ENCODE assay signal across 15 cellular contexts in genomic region chr2:164779383-164780057, GRCh38.
DNase-seq lines count a peak whose midpoint lies in the region; ATAC-seq, FAIRE-seq and TF ChIP-seq lines count a peak whose summit lies in the region.
"Had no signal": no experiment of that assay in that cellular context is flagged by ENCODE, and none has a peak within 500 bp of the region (broad histone marks: within the 10 kb centered on the region; RNA-seq: fewer than 3 reads in every experiment).

No MANE protein-coding gene starts in this region.

- no peaks in the 10 kb centered on the region for H3K79me2 ChIP-seq in GM23338 (replicated peaks; ENCODE audit: insufficient read depth)
- H3K79me2 ChIP-seq in HCT116 (ENCODE audit: insufficient read depth, low read length), result no peaks in the 10 kb centered on the region
- H3K79me2 ChIP-seq in trophoblast cell (ENCODE audit: control insufficient read depth, insufficient read depth, low read length, poor library complexity), result no peaks in the 10 kb centered on the region

- intact Hi-C loops in HCT116 (cut with micrococcal nuclease), result no loop called here

- no peak overlapping the region for H2BK120ac ChIP-seq in trophoblast cell (ENCODE audit: insufficient read depth, low read length, poor library complexity)

- H3K27ac Mint-ChIP-seq in GM23338, result 0 out of 2 replicates have a peak overlapping the region, but pooled peaks have one; percentile 9
- H3K27ac Mint-ChIP-seq: CD8-positive, alpha-beta memory T cell had no signal

- H3K4me2 ChIP-seq in GM23338 (no peak overlapping the region), HCT116 (ENCODE audit: low read length) (0 out of 2 replicates have a peak overlapping the region, but pooled peaks have one; percentile 0), trophoblast cell (ENCODE audit: low read length) (no peak overlapping the region)

- peaks cover 4% of the 10 kb centered on the region for H3K27me3 Mint-ChIP-seq in GM23338 (ENCODE audit: insufficient read depth, low read depth, poor library complexity)
- H3K27me3 Mint-ChIP-seq: CD8-positive, alpha-beta memory T cell had no signal

- H4K12ac ChIP-seq in trophoblast cell (ENCODE audit: low read depth, low read length), result no peak overlapping the region

- POLR2A ChIA-PET in HCT116 (lab: Charles Lee), result no interaction called here

- no peak overlapping the region for H4K91ac ChIP-seq in trophoblast cell (ENCODE audit: low read depth, low read length)

- H3K27ac ChIP-seq in GM23338 (ENCODE audit: low read depth), result no peak overlapping the region
- H3K27ac ChIP-seq in HCT116 (ENCODE audit: low read depth, low read length), result no peak overlapping the region
- no peak overlapping the region for H3K27ac ChIP-seq in trophoblast cell (ENCODE audit: low read depth, low read length)

- TF ChIP-seq POLR2A in HCT116 (IDR thresholded peaks at IDR 0.05; ENCODE audit: borderline replicate concordance, extremely low read depth, insufficient read depth, insufficient read length), result no peak

- H3K27me3 ChIP-seq in GM23338 (ENCODE audit: insufficient read depth) (no peaks in the 10 kb centered on the region), HCT116 (ENCODE audit: insufficient read depth, low read length) (no peaks in the 10 kb centered on the region), trophoblast cell (ENCODE audit: insufficient read depth, low read length) (no peaks in the 10 kb centered on the region)

- H3K36me3 ChIP-seq in GM23338 (ENCODE audit: insufficient read depth), result no peaks in the 10 kb centered on the region
- no peaks in the 10 kb centered on the region for H3K36me3 ChIP-seq in HCT116 (ENCODE audit: control insufficient read depth in 1 of 2, insufficient read depth in 2 of 2, low read length in 2 of 2)
- no peaks in the 10 kb centered on the region for H3K36me3 ChIP-seq in trophoblast cell (ENCODE audit: control insufficient read depth in 1 of 2, insufficient read depth in 2 of 2, low read length in 2 of 2)

- DNase-seq in GM23338 (ENCODE audit: low spot score), result no peak
- DNase-seq in HCT116 (ENCODE audit: low read depth, low spot score), result no peak
- peak; percentile 67 to 88 for DNase-seq in trophoblast cell
- no peak for DNase-seq in NCI-H510A (lab: John Stamatoyannopoulos, UW)
- no peak for DNase-seq in GM19239 (ENCODE audit: insufficient read length, low spot score)
- DNase-seq: CD8-positive, alpha-beta memory T cell; DND-41; GF-D8; IMR-90; Kasumi-1; NCI-H187 treated with DMSO at 0.1 percent for 48 hours; NCI-H2171 had no signal

- H3K79me1 ChIP-seq in trophoblast cell (ENCODE audit: low read length), result peaks cover 2% of the 10 kb centered on the region

- no peak overlapping the region for H3K4me3 ChIP-seq in GM23338
- no peak overlapping the region for H3K4me3 ChIP-seq in HCT116 (replicated peaks in 1 of 2; ENCODE audit: low read depth in 1 of 2, low read length in 2 of 2)
- no peak overlapping the region for H3K4me3 ChIP-seq in trophoblast cell (ENCODE audit: low read depth, low read length)

- TF ChIP-seq CTCF in GM23338 (conservative IDR thresholded peaks at IDR 0.05; ENCODE audit: low read depth in 2 of 2) (no peak), HCT116 (IDR thresholded peaks at IDR 0.05 in 2 of 3, conservative IDR thresholded peaks at IDR 0.05 in 1 of 3; ENCODE audit: borderline replicate concordance in 1 of 3, insufficient read depth in 1 of 3, low read depth in 2 of 3, low read length in 2 of 3) (no peak)

- H4K8ac ChIP-seq in trophoblast cell (ENCODE audit: low read depth, low read length), result no peak overlapping the region

- H3K9me2 ChIP-seq in GM23338 (ENCODE audit: insufficient read depth) (no peaks in the 10 kb centered on the region), HCT116 (ENCODE audit: insufficient read depth) (no peaks in the 10 kb centered on the region)

- no peak overlapping the region for H3K14ac ChIP-seq in trophoblast cell (ENCODE audit: low read length)

- RAD21 ChIA-PET in HCT116 (lab: Charles Lee; ENCODE audit: low non-redundant PET in 1 of 2, low total read pairs in 2 of 2, uncharacterized antibody in 2 of 2, unreplicated experiment in 2 of 2), result no interaction called here

- H2AFZ ChIP-seq in GM23338 (no peak overlapping the region), HCT116 (ENCODE audit: low read depth, low read length, poor library complexity, severe bottlenecking) (no peak overlapping the region), trophoblast cell (ENCODE audit: insufficient read depth, low read length, poor library complexity) (no peak overlapping the region)

- no peaks in the 10 kb centered on the region for H3K9me3 Mint-ChIP-seq in GM23338

- H3K9ac ChIP-seq in HCT116 (ENCODE audit: low read length) (no peak overlapping the region), trophoblast cell (ENCODE audit: low read length) (no peak overlapping the region)

- no peak overlapping the region for H3K18ac ChIP-seq in trophoblast cell (ENCODE audit: low read length)

- peak overlapping the region; percentile 6 for H2BK12ac ChIP-seq in trophoblast cell (ENCODE audit: low read length)

- WGBS in trophoblast cell (ENCODE audit: extremely low coverage, insufficient coverage, insufficient read length), result no CpG with 5 or more reads among the region's 7 CpGs

- H2AK5ac ChIP-seq in trophoblast cell (ENCODE audit: low read length), result no peak overlapping the region

- no peak for ATAC-seq in GM23338
- ATAC-seq in HCT116, result no peak
- peak; percentile 22 for ATAC-seq in esophagus mucosa
- ATAC-seq in HG02970 (IDR thresholded peaks at IDR 0.05; ENCODE audit: low FRiP score, unreplicated experiment), result no peak

- no peaks in the 10 kb centered on the region for H3K36me3 Mint-ChIP-seq in GM23338 (ENCODE audit: low read depth)
- H3K36me3 Mint-ChIP-seq: CD8-positive, alpha-beta memory T cell had no signal

- no peak overlapping the region for H3K23ac ChIP-seq in trophoblast cell (ENCODE audit: low read length)

- FAIRE-seq in GM19239 (lab: Jason Lieb, UNC), result no peak
- FAIRE-seq: H1 had no signal

- no TSS peak for BruUV-seq in HCT116 (replicated peaks; lab: Mats Ljungman, UMichigan)

- CTCF ChIA-PET in HCT116 (lab: Charles Lee), result no interaction called here

- H4K20me1 ChIP-seq in GM23338 (replicated peaks; ENCODE audit: insufficient read depth) (no peaks in the 10 kb centered on the region), HCT116 (ENCODE audit: insufficient read depth) (no peaks in the 10 kb centered on the region)

- H3K4ac ChIP-seq in trophoblast cell (ENCODE audit: low read depth, low read length), result no peak overlapping the region

- H3F3A ChIP-seq in GM23338 (replicated peaks; ENCODE audit: low read depth), result no peaks in the 10 kb centered on the region

- H3K4me1 ChIP-seq in GM23338 (ENCODE audit: insufficient read depth) (no peaks in the 10 kb centered on the region), HCT116 (ENCODE audit: control insufficient read depth in 1 of 2, insufficient read depth in 2 of 2, low read length in 2 of 2) (peaks cover 0 to 12% of the 10 kb centered on the region in 2 experiments; a peak in 1 of 4 replicates), trophoblast cell (ENCODE audit: control insufficient read depth in 1 of 2, insufficient read depth in 2 of 2, low read length in 2 of 2) (peaks cover 4 to 15% of the 10 kb centered on the region in 2 experiments)

- H3K4me1 Mint-ChIP-seq in GM23338, result no peaks in the 10 kb centered on the region; the same call in 1 of the 3 replicates
- H3K4me1 Mint-ChIP-seq: CD8-positive, alpha-beta memory T cell had no signal

- no peak for TF ChIP-seq RAD21 in HCT116 (IDR thresholded peaks at IDR 0.05; ENCODE audit: low read depth)

- H3K9me3 ChIP-seq in HCT116 (ENCODE audit: control insufficient read depth in 1 of 2, insufficient read depth in 1 of 2, low read depth in 1 of 2, low read length in 2 of 2) (no peaks in the 10 kb centered on the region), trophoblast cell (ENCODE audit: insufficient read depth, low read depth, low read length) (no peaks in the 10 kb centered on the region)

- no peak overlapping the region for H2BK5ac ChIP-seq in trophoblast cell (ENCODE audit: low read depth, low read length, poor library complexity)

- H3K4me3 Mint-ChIP-seq in GM23338, result no peak overlapping the region
- H3K4me3 Mint-ChIP-seq: CD8-positive, alpha-beta memory T cell had no signal

TF ChIP-seq in GM23338, 12 proteins besides CTCF, POLR2A, EP300 and RAD21 (continues in another document):
- TF ChIP-seq EZH2 (IDR thresholded peaks at IDR 0.05; ENCODE audit: low read depth, unreplicated experiment) (no peak), ZNF331 (CRISPR knock-in tag; IDR thresholded peaks at IDR 0.05; ENCODE audit: low read depth) (no peak)

TF ChIP-seq in HCT116, 20 proteins besides CTCF, POLR2A, EP300 and RAD21 (continues in another document):
- TF ChIP-seq EGR1 (IDR thresholded peaks at IDR 0.05; ENCODE audit: low read depth), result no peak
- no peak for TF ChIP-seq ELF1 (IDR thresholded peaks at IDR 0.05; ENCODE audit: borderline replicate concordance, low read depth)
- no peak for TF ChIP-seq CEBPB (IDR thresholded peaks at IDR 0.05; ENCODE audit: low read depth)
- TF ChIP-seq TCF7L2 (IDR thresholded peaks at IDR 0.05; ENCODE audit: borderline replicate concordance, extremely low read depth, insufficient read depth, insufficient read length), result no peak
- TF ChIP-seq REST (IDR thresholded peaks at IDR 0.05; ENCODE audit: low read depth), result no peak
- TF ChIP-seq SRF (IDR thresholded peaks at IDR 0.05; ENCODE audit: low read depth), result no peak
- TF ChIP-seq SIN3A (IDR thresholded peaks at IDR 0.05; ENCODE audit: low read depth), result no peak

Comparison
In these comparisons a context has a peak if more than half of its experiments do, and no peak if none do; other contexts are left out.
1. DNase-seq: peak in trophoblast cell (2 of 2); none in GM23338 (single experiment), HCT116 (single experiment), NCI-H510A (single experiment) and GM19239 (single experiment).